21 cellular contexts compared by ENCODE assay signal in genomic region chr5:12343543-12343942, GRCh38.
"Had no signal": no experiment of that assay in that cellular context is flagged by ENCODE, and none has a peak within 500 bp of the region (broad histone marks: within the 10 kb centered on the region; RNA-seq: fewer than 3 reads in every experiment).

No MANE protein-coding gene starts in this region.

- DNase-seq: hypothalamus; islet precursor cell; left ventricle myocardium inferior; mesendoderm; naive B cell; natural killer cell; nephron progenitor cell; pancreas; psoas muscle; right lobe of liver; stimulated activated CD4-positive, alpha-beta T cell treated with anti-CD3 and anti-CD28 coated beads, Interleukin-1b, Interleukin-23, amount 100 ng/mL, for 48 hours; stimulated activated CD4-positive, alpha-beta T cell treated with anti-CD3 and anti-CD28 coated beads, Interleukin-2, amount 100 ng/mL, for 48 hours; stimulated activated CD4-positive, alpha-beta T cell treated with anti-CD3 and anti-CD28 coated beads, Interleukin-4, amount 100 ng/mL, for 4 hours; stimulated activated CD8-positive, alpha-beta memory T cell treated with anti-CD3 and anti-CD28 coated beads, Interleukin-4, amount 100 ng/mL, for 48 hours; stimulated activated naive CD4-positive, alpha-beta T cell treated with Interleukin-2 at 50 U/mL for 16 hours; stimulated activated naive CD8-positive, alpha-beta T cell treated with anti-CD3 and anti-CD28 coated beads, Interleukin-15, amount 100 ng/mL, for 72 hours; substantia nigra; uterus had no signal

- H3K36me3 Mint-ChIP-seq: mesothelial cell of epicardium; naive B cell; natural killer cell; stimulated activated memory B cell treated with anti-CD40 and anti-IgM and Interleukin-4, amounts not matched to agents 10 μg/mL and 1 μg/mL and 100 μg/mL, for 72 hours; type B pancreatic cell had no signal

- H3K9me3 Mint-ChIP-seq: mesothelial cell of epicardium; nephron progenitor cell; stimulated activated naive CD8-positive, alpha-beta T cell treated with anti-CD3 and anti-CD28 coated beads, Interleukin-15, amount 100 ng/mL, for 72 hours; type B pancreatic cell had no signal

- ATAC-seq: natural killer cell; pancreas; psoas muscle; right lobe of liver; stimulated activated memory B cell treated with anti-CD40 and anti-IgM and Interleukin-4, amounts not matched to agents 10 μg/mL and 1 μg/mL and 100 μg/mL, for 72 hours; stimulated activated naive CD8-positive, alpha-beta T cell treated with anti-CD3 and anti-CD28 coated beads, Interleukin-15, amount 100 ng/mL, for 72 hours had no signal

- H3K4me3 Mint-ChIP-seq: mesothelial cell of epicardium; naive B cell; natural killer cell; nephron progenitor cell; stimulated activated memory B cell treated with anti-CD40 and anti-IgM and Interleukin-4, amounts not matched to agents 10 μg/mL and 1 μg/mL and 100 μg/mL, for 72 hours; stimulated activated naive CD8-positive, alpha-beta T cell treated with anti-CD3 and anti-CD28 coated beads, Interleukin-15, amount 100 ng/mL, for 72 hours; type B pancreatic cell had no signal

- H3K27ac Mint-ChIP-seq: mesothelial cell of epicardium; naive B cell; natural killer cell; nephron progenitor cell; stimulated activated memory B cell treated with anti-CD40 and anti-IgM and Interleukin-4, amounts not matched to agents 10 μg/mL and 1 μg/mL and 100 μg/mL, for 72 hours; stimulated activated naive CD8-positive, alpha-beta T cell treated with anti-CD3 and anti-CD28 coated beads, Interleukin-15, amount 100 ng/mL, for 72 hours; type B pancreatic cell had no signal

- H3K4me1 Mint-ChIP-seq: mesothelial cell of epicardium; naive B cell; natural killer cell; nephron progenitor cell; stimulated activated memory B cell treated with anti-CD40 and anti-IgM and Interleukin-4, amounts not matched to agents 10 μg/mL and 1 μg/mL and 100 μg/mL, for 72 hours; stimulated activated naive CD8-positive, alpha-beta T cell treated with anti-CD3 and anti-CD28 coated beads, Interleukin-15, amount 100 ng/mL, for 72 hours had no signal

- H3K27me3 Mint-ChIP-seq: naive B cell; stimulated activated memory B cell treated with anti-CD40 and anti-IgM and Interleukin-4, amounts not matched to agents 10 μg/mL and 1 μg/mL and 100 μg/mL, for 72 hours; stimulated activated naive CD8-positive, alpha-beta T cell treated with anti-CD3 and anti-CD28 coated beads, Interleukin-15, amount 100 ng/mL, for 72 hours; type B pancreatic cell had no signal
